ENCODE assay signal across 27 cellular contexts in the genomic region with DNA sequence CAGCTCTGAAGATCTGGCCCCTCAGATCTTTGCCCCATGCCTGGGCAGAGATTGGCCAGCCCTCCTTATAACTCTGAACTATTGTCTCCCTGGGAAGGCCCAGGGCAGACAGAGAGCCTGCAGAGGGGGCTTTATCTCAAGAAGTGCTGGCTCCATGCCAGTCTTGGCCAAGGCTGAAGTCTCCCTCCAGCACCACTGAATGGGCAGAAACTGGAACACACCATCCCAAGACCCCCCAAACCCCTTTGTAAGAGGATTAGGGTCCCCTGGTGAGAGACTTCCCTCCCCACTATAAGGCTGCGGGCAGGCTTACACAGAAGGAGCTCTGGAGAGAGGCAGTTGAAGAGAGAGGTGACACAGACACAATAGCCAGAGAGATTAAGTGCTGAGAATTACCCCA.
A peak's percentile ranks its signal among the peaks of the same experiment; 100 is the strongest.
DNase-seq lines count a peak whose midpoint lies in the region; ATAC-seq, FAIRE-seq and TF ChIP-seq lines count a peak whose summit lies in the region.
"Had no signal": no experiment of that assay in that cellular context is flagged by ENCODE, and none has a peak within 500 bp of the region (broad histone marks: within the 10 kb centered on the region; RNA-seq: fewer than 3 reads in every experiment).

No MANE protein-coding gene starts in this region.

- TF ChIP-seq RAD21 in IMR-90 (IDR thresholded peaks at IDR 0.05; ENCODE audit: low read length), result no peak

- H3K4me3 Mint-ChIP-seq in neural progenitor cell (peak overlapping the region; percentile 54), glutamatergic neuron (ENCODE audit: unreplicated experiment) (no peak overlapping the region)
- no peak overlapping the region for H3K4me3 Mint-ChIP-seq in CD4-positive, alpha-beta T cell
- H3K4me3 Mint-ChIP-seq: activated CD4-positive, alpha-beta memory T cell treated with anti-CD3 and anti-CD28 coated beads for 36 hours; CD8-positive, alpha-beta T cell; stimulated activated naive CD8-positive, alpha-beta T cell treated with anti-CD3 and anti-CD28 coated beads, Interleukin-15, amount 100 ng/mL, for 72 hours had no signal

- TF ChIP-seq CTCF in BE2C (IDR thresholded peaks at IDR 0.05; ENCODE audit: low read depth, low read length), result no peak
- TF ChIP-seq CTCF in IMR-90 (conservative IDR thresholded peaks at IDR 0.05; ENCODE audit: low read depth, low read length), result no peak
- TF ChIP-seq CTCF in endothelial cell of umbilical vein (IDR thresholded peaks at IDR 0.05; ENCODE audit: extremely low read depth in 1 of 2, insufficient read depth in 1 of 2, low read depth in 1 of 2, low read length in 2 of 2), result no peak
- no peak for TF ChIP-seq CTCF in neural progenitor cell (IDR thresholded peaks at IDR 0.05)
- TF ChIP-seq CTCF in CD4-positive, alpha-beta T cell (IDR thresholded peaks at IDR 0.05), result no peak
- no peak for TF ChIP-seq CTCF in glutamatergic neuron (IDR thresholded peaks at IDR 0.05; ENCODE audit: partially characterized antibody, unreplicated experiment)

- H3K9me1 ChIP-seq in IMR-90 (ENCODE audit: insufficient read depth, low read length) (peaks cover 46% of the 10 kb centered on the region), endothelial cell of umbilical vein (replicated peaks; ENCODE audit: control insufficient read depth, extremely low read depth, insufficient read depth, low read length) (no peaks in the 10 kb centered on the region)

- H2BK15ac ChIP-seq in IMR-90 (ENCODE audit: low read depth, low read length), result peak overlapping the region; percentile 49; the same call in 2 of the 3 replicates

- peak overlapping the region; percentile 92 for H3K4ac ChIP-seq in IMR-90 (ENCODE audit: low read depth, low read length)

- H2AFZ ChIP-seq in IMR-90 (replicated peaks; ENCODE audit: low read length, poor library complexity) (no peak overlapping the region), endothelial cell of umbilical vein (ENCODE audit: low read depth, low read length) (no peak overlapping the region), neural progenitor cell (replicated peaks) (no peak overlapping the region)
- H2AFZ ChIP-seq: PC-9 had no signal

- H2BK20ac ChIP-seq in IMR-90 (ENCODE audit: low read depth, low read length), result peak overlapping the region; percentile 83

- H3K36me3 ChIP-seq in BE2C (no peaks in the 10 kb centered on the region), IMR-90 (ENCODE audit: control insufficient read depth, insufficient read depth, low read length) (peaks cover 7% of the 10 kb centered on the region), endothelial cell of umbilical vein (ENCODE audit: control insufficient read depth in 2 of 2, extremely low read depth in 1 of 2, insufficient read depth in 2 of 2, low read length in 2 of 2) (no peaks in the 10 kb centered on the region), neural progenitor cell (no peaks in the 10 kb centered on the region)
- H3K36me3 ChIP-seq: gastrocnemius medialis, ovary, thyroid gland had no signal

- CTCF ChIA-PET in IMR-90 (lab: Yijun Ruan, JAX) (interaction anchor here (0.9 kb wide), 1 partner anchor 77 kb away, joined by 3 read pairs; no protein-coding TSS in a partner anchor), endothelial cell of umbilical vein (lab: Charles Lee) (interaction anchor here (0.9 to 2.9 kb wide), 14 partner anchors 11 to 159 kb away, joined by 3 to 22 read pairs (median 5); no protein-coding TSS in a partner anchor)
- CTCF ChIA-PET in CD4-positive, alpha-beta T cell (lab: Charles Lee), result no interaction called here

- H3K4me3 ChIP-seq in BE2C (ENCODE audit: low read depth, low read length) (no peak overlapping the region), IMR-90 (ENCODE audit: insufficient read depth, low read depth, low read length) (no peak overlapping the region), endothelial cell of umbilical vein (replicated peaks in 1 of 3; ENCODE audit: insufficient read depth in 1 of 3, low read depth in 1 of 3, low read length in 3 of 3) (peak overlapping the region in 1 of 3 experiments; percentile 20), neural progenitor cell (peak overlapping the region; percentile 22)
- H3K4me3 ChIP-seq: esophagus muscularis mucosa, gastrocnemius medialis, lung, MG63, ovary, PC-9, thyroid gland had no signal

- no CpG with 5 or more reads among the region's 1 CpG for WGBS in IMR-90 (ENCODE audit: extremely low coverage in 2 of 2, insufficient read length in 1 of 2), 2 experiments

- TF ChIP-seq POLR2A in IMR-90 (IDR thresholded peaks at IDR 0.05; ENCODE audit: low read depth, low read length) (no peak), endothelial cell of umbilical vein (IDR thresholded peaks at IDR 0.05; ENCODE audit: low read depth, low read length) (no peak)

- intact Hi-C loops in IMR-90 (cut with micrococcal nuclease), result no loop called here
- intact Hi-C loops in endothelial cell of umbilical vein (cut with micrococcal nuclease), result loop anchor here (1.0 to 5.0 kb wide), 8 partner anchors 12 to 156 kb away; no protein-coding TSS in a partner anchor
- intact Hi-C loops in CD4-positive, alpha-beta T cell (cut with DNase I, micrococcal nuclease), result no loop called here

- H3K18ac ChIP-seq in IMR-90 (ENCODE audit: low read depth, low read length), result peak overlapping the region; percentile 38

- no peaks in the 10 kb centered on the region; the same call in 1 of the 2 replicates for H4K20me1 ChIP-seq in IMR-90 (ENCODE audit: insufficient read depth, low read length)
- no peaks in the 10 kb centered on the region for H4K20me1 ChIP-seq in endothelial cell of umbilical vein (replicated peaks; ENCODE audit: control insufficient read depth, extremely low read depth, insufficient read depth, low read length)
- peaks cover 52% of the 10 kb centered on the region for H4K20me1 ChIP-seq in neural progenitor cell (ENCODE audit: low read depth)

- no peaks in the 10 kb centered on the region for H3K27me3 ChIP-seq in BE2C
- no peaks in the 10 kb centered on the region for H3K27me3 ChIP-seq in IMR-90 (ENCODE audit: control insufficient read depth, insufficient read depth, low read length)
- H3K27me3 ChIP-seq in endothelial cell of umbilical vein (ENCODE audit: control insufficient read depth in 2 of 2, insufficient read depth in 2 of 2, low read length in 2 of 2), result no peaks in the 10 kb centered on the region
- H3K27me3 ChIP-seq in neural progenitor cell, result peaks cover 99% of the 10 kb centered on the region
- no peaks in the 10 kb centered on the region for H3K27me3 ChIP-seq in CD4-positive, alpha-beta T cell (ENCODE audit: control insufficient read depth, insufficient read depth, low read length)
- H3K27me3 ChIP-seq: esophagus muscularis mucosa, gastrocnemius medialis, MG63, ovary, thyroid gland had no signal

- peaks cover 5% of the 10 kb centered on the region for H3K36me3 Mint-ChIP-seq in neural progenitor cell
- no peaks in the 10 kb centered on the region for H3K36me3 Mint-ChIP-seq in CD4-positive, alpha-beta T cell (ENCODE audit: low read depth)
- H3K36me3 Mint-ChIP-seq in glutamatergic neuron (ENCODE audit: unreplicated experiment), result no peaks in the 10 kb centered on the region
- H3K36me3 Mint-ChIP-seq: activated CD4-positive, alpha-beta memory T cell treated with anti-CD3 and anti-CD28 coated beads for 36 hours; CD8-positive, alpha-beta T cell had no signal

- peak overlapping the region; percentile 68 for H3K56ac ChIP-seq in IMR-90 (ENCODE audit: extremely low read depth, insufficient read depth, low read length)

- H3K27ac Mint-ChIP-seq in neural progenitor cell (no peak overlapping the region), glutamatergic neuron (ENCODE audit: unreplicated experiment) (no peak overlapping the region)
- no peak overlapping the region for H3K27ac Mint-ChIP-seq in CD4-positive, alpha-beta T cell
- H3K27ac Mint-ChIP-seq: activated CD4-positive, alpha-beta memory T cell treated with anti-CD3 and anti-CD28 coated beads for 36 hours; CD8-positive, alpha-beta T cell; stimulated activated naive CD8-positive, alpha-beta T cell treated with anti-CD3 and anti-CD28 coated beads, Interleukin-15, amount 100 ng/mL, for 72 hours had no signal

- dilution Hi-C loops in IMR-90 (cut with HindIII; ENCODE audit: low sequenced_read_pairs, unreplicated experiment) (no loop called here), endothelial cell of umbilical vein (cut with MboI; ENCODE audit: extremely low pct_ligation_motif_present, low sequenced_read_pairs) (no loop called here)

- peak overlapping the region; percentile 74 for H3K14ac ChIP-seq in IMR-90 (replicated peaks; ENCODE audit: low read depth, low read length)

- H3K9ac ChIP-seq in IMR-90 (ENCODE audit: low read depth, low read length), result peak overlapping the region; percentile 20; the same call in 1 of the 2 replicates
- H3K9ac ChIP-seq in endothelial cell of umbilical vein (replicated peaks; ENCODE audit: extremely low read depth, insufficient read depth, low read length), result peak overlapping the region; percentile 77
- H3K9ac ChIP-seq in neural progenitor cell, result no peak overlapping the region

- H2BK5ac ChIP-seq in IMR-90 (ENCODE audit: low read depth, low read length, poor library complexity, severe bottlenecking), result peak overlapping the region; percentile 71

- H2AK9ac ChIP-seq in IMR-90 (replicated peaks; ENCODE audit: low read depth, low read length, poor library complexity), result peak overlapping the region; percentile 2

- H3K9me3 Mint-ChIP-seq in neural progenitor cell (no peaks in the 10 kb centered on the region), glutamatergic neuron (ENCODE audit: unreplicated experiment) (peaks cover 4% of the 10 kb centered on the region)
- H3K9me3 Mint-ChIP-seq in CD4-positive, alpha-beta T cell, result no peaks in the 10 kb centered on the region
- H3K9me3 Mint-ChIP-seq: activated CD4-positive, alpha-beta memory T cell treated with anti-CD3 and anti-CD28 coated beads for 36 hours; CD8-positive, alpha-beta T cell; stimulated activated naive CD8-positive, alpha-beta T cell treated with anti-CD3 and anti-CD28 coated beads, Interleukin-15, amount 100 ng/mL, for 72 hours had no signal

- H3K4me1 ChIP-seq in BE2C (no peaks in the 10 kb centered on the region), IMR-90 (ENCODE audit: control insufficient read depth, insufficient read depth, low read length) (peaks cover 52% of the 10 kb centered on the region), endothelial cell of umbilical vein (ENCODE audit: control insufficient read depth, extremely low read depth, insufficient read depth, low read length) (peaks cover 56% of the 10 kb centered on the region), neural progenitor cell (peaks cover 30% of the 10 kb centered on the region)

- H3K27ac ChIP-seq in IMR-90 (ENCODE audit: insufficient read depth, low read length) (peak overlapping the region; percentile 72), endothelial cell of umbilical vein (ENCODE audit: insufficient read depth, low read depth, low read length) (peak overlapping the region; percentile 91), neural progenitor cell (no peak overlapping the region)
- H3K27ac ChIP-seq in CD4-positive, alpha-beta T cell (ENCODE audit: low read depth, low read length), result no peak overlapping the region
- H3K27ac ChIP-seq: esophagus muscularis mucosa, gastrocnemius medialis, ovary, PC-9, thyroid gland had no signal

- peaks cover 45 to 83% of the 10 kb centered on the region in 2 experiments for H3K79me1 ChIP-seq in IMR-90 (ENCODE audit: low read depth in 1 of 2, low read length in 2 of 2)

- H4K5ac ChIP-seq in IMR-90 (ENCODE audit: low read depth, low read length), result peak overlapping the region; percentile 58

- POLR2A ChIA-PET in IMR-90 (lab: Charles Lee; ENCODE audit: unreplicated experiment) (interaction anchor here (0.5 to 1.1 kb wide), 3 partner anchors 15 to 100 kb away, joined by 3 read pairs; no protein-coding TSS in a partner anchor), endothelial cell of umbilical vein (lab: Charles Lee) (interaction anchor here (2.0 kb wide), 1 partner anchor 14 kb away, joined by 6 read pairs; no protein-coding TSS in a partner anchor)
- POLR2A ChIA-PET in CD4-positive, alpha-beta T cell (lab: Charles Lee), result interaction anchor here (1.5 kb wide), 1 partner anchor 16 kb away, joined by 3 read pairs; no protein-coding TSS in a partner anchor

- H3F3A ChIP-seq in neural progenitor cell (ENCODE audit: low read depth), result peaks cover 34% of the 10 kb centered on the region

- H2AK5ac ChIP-seq in IMR-90 (ENCODE audit: low read depth, low read length), result peak overlapping the region; percentile 88

- no peak overlapping the region; the same call in 1 of the 2 replicates for H3K4me2 ChIP-seq in IMR-90 (ENCODE audit: low read depth, low read length)
- H3K4me2 ChIP-seq in endothelial cell of umbilical vein (ENCODE audit: insufficient read depth, low read length), result peak overlapping the region; percentile 77
- peak overlapping the region; percentile 67 for H3K4me2 ChIP-seq in neural progenitor cell
- H3K4me2 ChIP-seq: PC-9 had no signal

- peak overlapping the region; percentile 67 to 82 for H4K8ac ChIP-seq in IMR-90 (ENCODE audit: low read depth in 2 of 2, low read length in 2 of 2)

- BruUV-seq in IMR-90 (replicated peaks; lab: Mats Ljungman, UMichigan), result no TSS peak
- TSS peak; percentile 87 for BruUV-seq in endothelial cell of umbilical vein (replicated peaks; lab: Mats Ljungman, UMichigan)

- in situ Hi-C loops in IMR-90 (cut with MboI; ENCODE audit: low sequenced_read_pairs), result no loop called here

- ATAC-seq in IMR-90 (ENCODE audit: low read depth), result no peak; the same call in 1 of the 2 replicates
- no peak for ATAC-seq in CD4-positive, alpha-beta T cell (ENCODE audit: poor library complexity)
- no peak for ATAC-seq in stimulated activated naive CD8-positive, alpha-beta T cell treated with anti-CD3 and anti-CD28 coated beads, Interleukin-15, Interleukin-2, amounts not matched to agents 100 U/mL and 50 U/mL, for 24 hours
- ATAC-seq: CD8-positive, alpha-beta T cell; gastrocnemius medialis; stimulated activated naive CD8-positive, alpha-beta T cell treated with anti-CD3 and anti-CD28 coated beads, Interleukin-15, amount 100 ng/mL, for 72 hours had no signal

- no peak for FAIRE-seq in endothelial cell of umbilical vein (lab: Jason Lieb, UNC)

- H3K23ac ChIP-seq in IMR-90 (ENCODE audit: low read depth, low read length), result peak overlapping the region; percentile 78

- no peaks in the 10 kb centered on the region for H3K9me3 ChIP-seq in BE2C
- H3K9me3 ChIP-seq in IMR-90 (ENCODE audit: control insufficient read depth, insufficient read depth, low read length), result no peaks in the 10 kb centered on the region
- no peaks in the 10 kb centered on the region for H3K9me3 ChIP-seq in endothelial cell of umbilical vein (replicated peaks; ENCODE audit: control insufficient read depth, insufficient read depth, low read length)
- H3K9me3 ChIP-seq in neural progenitor cell (ENCODE audit: low read depth), result no peaks in the 10 kb centered on the region
- no peaks in the 10 kb centered on the region for H3K9me3 ChIP-seq in CD4-positive, alpha-beta T cell (ENCODE audit: control insufficient read depth, low read length)
- H3K9me3 ChIP-seq: esophagus muscularis mucosa, gastrocnemius medialis, MG63, ovary, thyroid gland had no signal

- H3K27me3 Mint-ChIP-seq in neural progenitor cell (ENCODE audit: insufficient read depth, low read depth), result peaks cover 20% of the 10 kb centered on the region
- H3K27me3 Mint-ChIP-seq in CD4-positive, alpha-beta T cell, result no peaks in the 10 kb centered on the region
- H3K27me3 Mint-ChIP-seq in glutamatergic neuron (ENCODE audit: unreplicated experiment), result peaks cover 8% of the 10 kb centered on the region
- H3K27me3 Mint-ChIP-seq: activated CD4-positive, alpha-beta memory T cell treated with anti-CD3 and anti-CD28 coated beads for 36 hours; stimulated activated naive CD8-positive, alpha-beta T cell treated with anti-CD3 and anti-CD28 coated beads, Interleukin-15, amount 100 ng/mL, for 72 hours had no signal

- H3K79me2 ChIP-seq in endothelial cell of umbilical vein (ENCODE audit: control insufficient read depth, insufficient read depth, low read length), result peaks cover 40% of the 10 kb centered on the region
- no peaks in the 10 kb centered on the region for H3K79me2 ChIP-seq in neural progenitor cell (ENCODE audit: low read depth)

- DNase-seq in BE2C (peak; percentile 29), IMR-90 (no peak), endothelial cell of umbilical vein (ENCODE audit: low read depth, low spot score) (peak; percentile 41), neural progenitor cell (ENCODE audit: low spot score) (peak; percentile 84), glutamatergic neuron (no peak)
- DNase-seq in CD4-positive, alpha-beta T cell, result no peak
- DNase-seq in stimulated activated naive CD8-positive, alpha-beta T cell treated with anti-CD3 and anti-CD28 coated beads, Interleukin-15, Interleukin-2, amounts not matched to agents 100 U/mL and 50 U/mL, for 24 hours, result no peak
- DNase-seq: activated CD4-positive, alpha-beta memory T cell treated with anti-CD3 and anti-CD28 coated beads for 36 hours; activated CD4-positive, CD25-positive, alpha-beta regulatory T cell; activated CD8-positive, alpha-beta memory T cell treated with anti-CD3 and anti-CD28 coated beads, Interleukin-2, amount 50 U/mL, for 48 hours; activated effector memory CD4-positive, alpha-beta T cell treated with anti-CD3 and anti-CD28 coated beads, Interleukin-2, amount 50 U/mL, for 16 hours; CD8-positive, alpha-beta T cell; effector memory CD4-positive, alpha-beta T cell; gastrocnemius medialis; hypothalamus; islet precursor cell; NCI-H1436; NCI-H510A treated with DMSO at 0.1 percent for 48 hours; NK-92 treated with Interleukin-12 subunit alpha and Interleukin-12 subunit beta, amount 100 ng/mL, for 24 hours; ovary; PC-9; Right ventricle myocardium superior; stimulated activated naive CD8-positive, alpha-beta T cell treated with anti-CD3 and anti-CD28 coated beads, Interleukin-15, amount 100 ng/mL, for 72 hours; thyroid gland had no signal

- H4K91ac ChIP-seq in IMR-90 (ENCODE audit: insufficient read depth, low read depth, low read length), result peak overlapping the region; percentile 75

- peak overlapping the region; percentile 86 for H2BK120ac ChIP-seq in IMR-90 (ENCODE audit: low read depth, low read length)

- H3K4me1 Mint-ChIP-seq in neural progenitor cell (peaks cover 54% of the 10 kb centered on the region), glutamatergic neuron (ENCODE audit: low read depth, unreplicated experiment) (peaks cover 20% of the 10 kb centered on the region)
- H3K4me1 Mint-ChIP-seq in CD4-positive, alpha-beta T cell (ENCODE audit: low read depth), result no peaks in the 10 kb centered on the region
- H3K4me1 Mint-ChIP-seq: stimulated activated naive CD8-positive, alpha-beta T cell treated with anti-CD3 and anti-CD28 coated beads, Interleukin-15, amount 100 ng/mL, for 72 hours had no signal

Comparison
In these comparisons a context has a peak if more than half of its experiments do, and no peak if none do; other contexts are left out.
1. DNase-seq: peak in BE2C (single experiment), endothelial cell of umbilical vein (single experiment) and neural progenitor cell (single experiment); none in IMR-90 (single experiment), CD4-positive, alpha-beta T cell (0 of 10), stimulated activated naive CD8-positive, alpha-beta T cell treated with anti-CD3 and anti-CD28 coated beads, Interleukin-15, Interleukin-2, amounts not matched to agents 100 U/mL and 50 U/mL, for 24 hours (single experiment) and glutamatergic neuron (single experiment).
2. H3K27ac ChIP-seq: peak in IMR-90 (single experiment) and endothelial cell of umbilical vein (single experiment); none in neural progenitor cell (single experiment) and CD4-positive, alpha-beta T cell (single experiment).